Comparison of ENCODE assay signal across 1 cellular context in genomic region chr4:87012265-87012953, GRCh38.
TF ChIP-seq lines count a peak whose summit lies in the region.

No MANE protein-coding gene starts in this region.

TF ChIP-seq in GM23338, 12 proteins besides CTCF, POLR2A, EP300 and RAD21 (continued from another document):
- TF ChIP-seq REST (IDR thresholded peaks at IDR 0.05; ENCODE audit: unreplicated experiment) (no peak), EZH2 (IDR thresholded peaks at IDR 0.05; ENCODE audit: low read depth, unreplicated experiment) (no peak), ETS1 (IDR thresholded peaks at IDR 0.05) (no peak), STAT1 (IDR thresholded peaks at IDR 0.05; ENCODE audit: unreplicated experiment) (no peak), EZH2phosphoT487 (IDR thresholded peaks at IDR 0.05; ENCODE audit: unreplicated experiment) (no peak), CREB1 (CRISPR knock-in tag; IDR thresholded peaks at IDR 0.05; ENCODE audit: low read depth) (no peak)
